ENCODE assay signal across 1 cellular context in genomic region chr1:26413031-26413430, GRCh38.
TF ChIP-seq lines count a peak whose summit lies in the region.

No MANE protein-coding gene starts in this region.

TF ChIP-seq in H1, 55 proteins besides CTCF, POLR2A, EP300 and RAD21:
- TF ChIP-seq EZH2 (IDR thresholded peaks at IDR 0.05; ENCODE audit: low read depth, low read length, severe bottlenecking) (no peak), E2F6 (IDR thresholded peaks at IDR 0.05) (no peak), ASH2L (IDR thresholded peaks at IDR 0.05; ENCODE audit: low read length) (no peak), SIRT6 (IDR thresholded peaks at IDR 0.05; ENCODE audit: low read length) (no peak), SP2 (IDR thresholded peaks at IDR 0.05; ENCODE audit: low read length) (no peak), BACH1 (IDR thresholded peaks at IDR 0.05; ENCODE audit: low read length) (no peak), SIN3A (conservative IDR thresholded peaks at IDR 0.05 in 1 of 2, IDR thresholded peaks at IDR 0.05 in 1 of 2; ENCODE audit: low read depth in 1 of 2, low read length in 2 of 2) (no peak), MAX (IDR thresholded peaks at IDR 0.05) (no peak), PHF8 (conservative IDR thresholded peaks at IDR 0.05; ENCODE audit: low read depth, low read length) (no peak), NRF1 (IDR thresholded peaks at IDR 0.05; ENCODE audit: low read depth, low read length) (no peak), CHD7 (IDR thresholded peaks at IDR 0.05; ENCODE audit: insufficient replicate concordance, low read length) (no peak), ATF3 (IDR thresholded peaks at IDR 0.05; ENCODE audit: insufficient read depth, low read depth, low read length) (no peak), TBP (IDR thresholded peaks at IDR 0.05; ENCODE audit: low read depth, low read length) (no peak), CREB1 (IDR thresholded peaks at IDR 0.05) (no peak), ATF2 (IDR thresholded peaks at IDR 0.05; ENCODE audit: low read length) (no peak; the same call in 1 of the 2 replicates), POLR2AphosphoS5 (IDR thresholded peaks at IDR 0.05; ENCODE audit: low read depth, low read length) (no peak)
TF ChIP-seq in H1: peak in this region for 0.
